ENCODE assay signal across 18 cellular contexts in genomic region chr13:25920277-25920676, GRCh38.
DNase-seq lines count a peak whose midpoint lies in the region; ATAC-seq and TF ChIP-seq lines count a peak whose summit lies in the region.
"Had no signal": no experiment of that assay in that cellular context is flagged by ENCODE, and none has a peak within 500 bp of the region (broad histone marks: within the 10 kb centered on the region; RNA-seq: fewer than 3 reads in every experiment).

No MANE protein-coding gene starts in this region.

- no peak overlapping the region for H2AK5ac ChIP-seq in H9 (ENCODE audit: insufficient read length, low read length)

- H3K4ac ChIP-seq in H9 (ENCODE audit: low read depth, low read length), result no peak overlapping the region

- WGBS in H9 (ENCODE audit: extremely low coverage, insufficient read length, low lambda C conversion rate), result no CpG with 5 or more reads among the region's 4 CpGs
- WGBS in right lobe of liver (ENCODE audit: insufficient coverage, low coverage, low lambda C conversion rate, missing lambda C conversion rate), result 45% methylated on average over 4 of the region's 4 CpGs

- no peaks in the 10 kb centered on the region for H3K79me2 ChIP-seq in DND-41 (ENCODE audit: insufficient read depth, low read length)
- H3K79me2 ChIP-seq in H9 (ENCODE audit: insufficient read depth, low read length), result no peaks in the 10 kb centered on the region

- H2BK120ac ChIP-seq in H9 (ENCODE audit: low read depth, low read length, poor library complexity, severe bottlenecking), result no peak overlapping the region

- H3K36me3 Mint-ChIP-seq in T-helper 17 cell (ENCODE audit: low read depth) (peaks cover 3% of the 10 kb centered on the region), H9 (ENCODE audit: insufficient read depth in 1 of 3, low read depth in 3 of 3) (peaks cover 0 to 5% (median 0%) of the 10 kb centered on the region in 3 experiments; a peak in 2 of 7 replicates)
- H3K36me3 Mint-ChIP-seq: CD4-positive, CD25-positive, alpha-beta regulatory T cell had no signal

- H4K20me1 ChIP-seq in BLaER1 (no peaks in the 10 kb centered on the region), DND-41 (ENCODE audit: insufficient read depth, low read length) (no peaks in the 10 kb centered on the region), H9 (ENCODE audit: control insufficient read depth, insufficient read depth, insufficient read length) (no peaks in the 10 kb centered on the region)

- H2BK5ac ChIP-seq in H9 (ENCODE audit: insufficient read length, low read length), result no peak overlapping the region

- H3K9me3 ChIP-seq in BLaER1 (peaks cover 13% of the 10 kb centered on the region; the same call in 1 of the 2 replicates), DND-41 (ENCODE audit: insufficient read depth, low read length, severe bottlenecking) (no peaks in the 10 kb centered on the region), T-helper 17 cell (ENCODE audit: control insufficient read depth, low read length, poor library complexity, severe bottlenecking) (no peaks in the 10 kb centered on the region), H9 (ENCODE audit: control insufficient read depth, low read depth, low read length) (no peaks in the 10 kb centered on the region), right lobe of liver (no peaks in the 10 kb centered on the region)
- H3K9me3 ChIP-seq: MG63 had no signal

- no peak overlapping the region for H3K23ac ChIP-seq in H9 (ENCODE audit: insufficient read length, low read depth, low read length)

- H3K27me3 Mint-ChIP-seq in T-helper 17 cell, result no peaks in the 10 kb centered on the region
- H3K27me3 Mint-ChIP-seq in H9 (ENCODE audit: low read depth), result peaks cover 4% of the 10 kb centered on the region; the same call in 1 of the 2 replicates
- H3K27me3 Mint-ChIP-seq: CD4-positive, CD25-positive, alpha-beta regulatory T cell had no signal

- no peak overlapping the region for H3K14ac ChIP-seq in H9 (ENCODE audit: insufficient read depth, low read length)

- peak overlapping the region; percentile 6 for H3K27ac Mint-ChIP-seq in T-helper 17 cell
- no peak overlapping the region; a peak in 1 of 7 replicates for H3K27ac Mint-ChIP-seq in H9

- ATAC-seq in DND-41 (ENCODE audit: insufficient read depth, low read depth), result peak; percentile 44; the same call in 1 of the 3 replicates
- ATAC-seq in T-helper 17 cell, result no peak
- ATAC-seq in left cardiac atrium, result no peak
- no peak for ATAC-seq in right lobe of liver
- ATAC-seq: Panc1 had no signal

- peaks cover 0 to 2% of the 10 kb centered on the region in 2 experiments; a peak in 1 of 5 replicates for H3K9me3 Mint-ChIP-seq in H9
- H3K9me3 Mint-ChIP-seq: CD4-positive, CD25-positive, alpha-beta regulatory T cell had no signal

- DNase-seq in DND-41, result no peak
- DNase-seq in M059J (ENCODE audit: low read depth), result peak; percentile 32
- no peak for DNase-seq in T-helper 17 cell
- DNase-seq in H9, result no peak
- DNase-seq in left cardiac atrium, result no peak
- DNase-seq in right lobe of liver, result no peak
- no peak for DNase-seq in OCI-M2 (lab: John Stamatoyannopoulos, UW; ENCODE audit: unreplicated experiment)
- DNase-seq: ACHN; AML-193; CD4-positive, CD25-positive, alpha-beta regulatory T cell; HCEC 1CT; KG1; MG63; NCI-H1417 treated with DMSO at 0.1 percent for 48 hours; NCI-H2029; NCI-H774 had no signal

- H2BK12ac ChIP-seq in H9 (ENCODE audit: insufficient read length, low read depth, low read length), result no peak overlapping the region

- H3K4me3 ChIP-seq in BLaER1 (no peak overlapping the region), DND-41 (ENCODE audit: low read depth in 1 of 2, low read length in 2 of 2) (no peak overlapping the region), right lobe of liver (no peak overlapping the region)
- H3K4me3 ChIP-seq: MG63 had no signal

- no peak overlapping the region for H4K8ac ChIP-seq in H9 (replicated peaks; ENCODE audit: insufficient read length, low read depth, low read length)

- no peaks in the 10 kb centered on the region for H3K23me2 ChIP-seq in H9 (ENCODE audit: insufficient read length, low read depth, low read length, poor library complexity, severe bottlenecking)

- H3K4me2 ChIP-seq in BLaER1 (peak overlapping the region; percentile 7; the same call in 1 of the 2 replicates), DND-41 (ENCODE audit: insufficient read depth, low read length) (no peak overlapping the region), H9 (ENCODE audit: insufficient read depth, insufficient read length, low read length) (no peak overlapping the region)

- no peak overlapping the region for H2BK15ac ChIP-seq in H9 (ENCODE audit: low read depth, low read length)

- no peaks in the 10 kb centered on the region for H3K79me1 ChIP-seq in H9 (ENCODE audit: insufficient read depth, low read depth, low read length, poor library complexity, severe bottlenecking)

- H3K4me3 Mint-ChIP-seq in T-helper 17 cell, result no peak overlapping the region
- no peak overlapping the region for H3K4me3 Mint-ChIP-seq in H9
- H3K4me3 Mint-ChIP-seq: CD4-positive, CD25-positive, alpha-beta regulatory T cell had no signal

- H3K36me3 ChIP-seq in BLaER1 (no peaks in the 10 kb centered on the region), DND-41 (ENCODE audit: insufficient read depth, low read length) (no peaks in the 10 kb centered on the region), right lobe of liver (no peaks in the 10 kb centered on the region)
- H3K36me3 ChIP-seq: MG63 had no signal

- intact Hi-C loops in left cardiac atrium (cut with DNase I) (no loop called here), right lobe of liver (cut with DNase I) (no loop called here)

- no peak overlapping the region for H3K18ac ChIP-seq in H9 (ENCODE audit: insufficient read length, low read depth, low read length)

- H2AFZ ChIP-seq in DND-41 (ENCODE audit: low read depth, low read length), result no peak overlapping the region; the same call in 1 of the 2 replicates
- H2AFZ ChIP-seq in H9 (ENCODE audit: low read length), result no peak overlapping the region

- H3K9ac ChIP-seq in BLaER1 (no peak overlapping the region), DND-41 (ENCODE audit: low read depth, low read length) (no peak overlapping the region), H9 (ENCODE audit: extremely low read depth, insufficient read length, low read length) (no peak overlapping the region)

- no peak overlapping the region for H3K56ac ChIP-seq in H9 (ENCODE audit: insufficient read length, low read depth, low read length)

- H3K27me3 ChIP-seq in BLaER1, result no peaks in the 10 kb centered on the region
- H3K27me3 ChIP-seq in DND-41 (ENCODE audit: insufficient read depth, low read length, poor library complexity), result no peaks in the 10 kb centered on the region
- H3K27me3 ChIP-seq in H9 (ENCODE audit: insufficient read depth, low read length), result no peaks in the 10 kb centered on the region
- H3K27me3 ChIP-seq in right lobe of liver, result no peaks in the 10 kb centered on the region
- H3K27me3 ChIP-seq: MG63 had no signal

- H3K4me1 Mint-ChIP-seq in T-helper 17 cell (peaks cover 6% of the 10 kb centered on the region), H9 (peaks cover 29 to 42% of the 10 kb centered on the region in 2 experiments)

- no peak overlapping the region for H2BK20ac ChIP-seq in H9 (ENCODE audit: low read depth, low read length, poor library complexity, severe bottlenecking)

- H3K27ac ChIP-seq in BLaER1, result no peak overlapping the region
- no peak overlapping the region for H3K27ac ChIP-seq in DND-41 (ENCODE audit: low read length)
- H3K27ac ChIP-seq in H9 (ENCODE audit: insufficient read length, low read depth, low read length), result no peak overlapping the region
- no peak overlapping the region for H3K27ac ChIP-seq in right lobe of liver

- no peak overlapping the region for H4K91ac ChIP-seq in H9 (ENCODE audit: insufficient read length, low read depth, low read length)

- no peak for TF ChIP-seq CTCF in DND-41 (IDR thresholded peaks at IDR 0.05; ENCODE audit: borderline replicate concordance, extremely low read depth, low read length, poor library complexity, severe bottlenecking)
- no peak for TF ChIP-seq CTCF in H9 (conservative IDR thresholded peaks at IDR 0.05)
- TF ChIP-seq CTCF in right lobe of liver (IDR thresholded peaks at IDR 0.05), result no peak

- TF ChIP-seq POLR2A in right lobe of liver (IDR thresholded peaks at IDR 0.05), result no peak

- no peak overlapping the region for H4K5ac ChIP-seq in H9 (ENCODE audit: insufficient read length, low read depth, low read length)

- no peak overlapping the region for H3T11ph ChIP-seq in H9 (ENCODE audit: low read length)

- H3K4me1 ChIP-seq in BLaER1 (peaks cover 29% of the 10 kb centered on the region), DND-41 (ENCODE audit: insufficient read depth, low read length) (0 out of 2 replicates have a peak, but pooled peaks cover 5% of the 10 kb centered on the region), H9 (ENCODE audit: insufficient read depth, low read length) (peaks cover 10% of the 10 kb centered on the region; the same call in 1 of the 2 replicates), right lobe of liver (no peaks in the 10 kb centered on the region)
